ENCODE assay signal across 8 cellular contexts in the genomic region with DNA sequence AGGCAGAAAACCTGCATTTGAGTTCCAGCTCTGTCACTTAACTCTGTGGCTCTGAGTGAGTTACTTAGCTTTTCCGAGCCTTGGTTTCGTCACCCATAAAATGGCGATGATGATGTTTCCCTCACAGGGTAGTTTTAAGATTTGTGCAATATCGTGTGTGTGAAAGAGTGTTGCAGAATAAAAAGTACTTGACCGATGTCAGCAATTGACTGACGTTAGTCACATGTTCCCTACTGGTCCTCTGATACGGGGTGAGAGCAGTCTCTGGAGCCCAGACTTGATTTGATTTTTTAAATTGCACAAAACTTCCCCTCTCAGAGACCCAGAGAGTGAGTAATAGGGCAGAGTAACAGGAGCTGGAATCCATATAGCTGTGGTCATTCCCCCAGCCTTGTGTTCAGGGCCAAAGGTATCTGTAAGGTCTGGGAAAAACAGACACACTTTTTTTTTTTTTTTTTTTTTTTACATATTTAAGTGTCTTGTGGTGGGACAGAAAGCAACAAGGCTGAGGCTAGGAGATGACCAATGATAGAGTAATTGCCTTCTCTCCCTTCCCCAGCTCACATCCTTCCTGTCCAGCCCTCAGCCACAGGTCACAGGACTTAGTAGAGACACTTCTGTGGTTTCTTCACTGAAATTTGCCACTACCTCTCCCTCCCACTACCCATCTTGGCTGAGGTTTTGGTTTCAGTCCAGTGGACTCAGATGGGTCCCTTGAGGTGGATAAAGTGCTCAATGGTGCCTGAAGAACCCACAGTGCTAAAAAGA. TPM values are rescaled to one million over a fixed set of nuclear protein-coding genes. Genes with fewer than 3 reads are reported as not detected.
DNase-seq lines count a peak whose midpoint lies in the region; ATAC-seq, FAIRE-seq and TF ChIP-seq lines count a peak whose summit lies in the region.

No MANE protein-coding gene starts in this region.

- H3K9me3 ChIP-seq in SK-N-SH (no peaks in the 10 kb centered on the region), small intestine (ENCODE audit: control insufficient read depth, low read depth) (no peaks in the 10 kb centered on the region)

- POLR2A ChIA-PET in SK-N-SH (lab: Yijun Ruan, JAX) = interaction anchor here (1.6 kb wide), 1 partner anchor 15 kb away, joined by 4 read pairs; a partner anchor contains a TSS

- no peak for TF ChIP-seq CTCF in SK-N-SH (IDR thresholded peaks at IDR 0.05)

- no peaks in the 10 kb centered on the region for H3K9me3 Mint-ChIP-seq in activated naive CD4-positive, alpha-beta T cell treated with anti-CD3 and anti-CD28 coated beads, Interleukin-2, amount 50 U/mL, for 72 hours

- H3K27ac ChIP-seq in SK-N-SH (ENCODE audit: low read depth in 2 of 2, low read length in 1 of 2) (peak overlapping the region in 1 of 2 experiments; percentile 43; a peak in 2 of 4 replicates), small intestine (ENCODE audit: low read depth in 1 of 2, low read length in 1 of 2) (peak overlapping the region; percentile 14 to 84)

- peak overlapping the region; percentile 32 to 84 for H3K27ac Mint-ChIP-seq in activated naive CD4-positive, alpha-beta T cell treated with anti-CD3 and anti-CD28 coated beads, Interleukin-2, amount 50 U/mL, for 72 hours

- H3K4me3 ChIP-seq in SK-N-SH (ENCODE audit: low read depth in 2 of 2, low read length in 1 of 2) (no peak overlapping the region), small intestine (ENCODE audit: low read depth in 1 of 2, low read length in 2 of 2) (no peak overlapping the region)

- TF ChIP-seq EP300 in SK-N-SH (IDR thresholded peaks at IDR 0.05; ENCODE audit: borderline replicate concordance in 1 of 2, low read depth in 1 of 2, low read length in 1 of 2) = no peak

- no peaks in the 10 kb centered on the region for H3K79me2 ChIP-seq in SK-N-SH (ENCODE audit: insufficient read depth)

- no peaks in the 10 kb centered on the region for H3F3A ChIP-seq in SK-N-SH (replicated peaks; ENCODE audit: insufficient read depth)

- H4K20me1 ChIP-seq in SK-N-SH (ENCODE audit: insufficient read depth) = no peaks in the 10 kb centered on the region

- CTCF ChIA-PET in SK-N-SH (lab: Yijun Ruan, JAX) = interaction anchor here (1.2 to 6.0 kb wide), 5 partner anchors 9 to 165 kb away, joined by 3 to 32 read pairs (median 4); a partner anchor contains a TSS

- H3K4me2 ChIP-seq in SK-N-SH = no peak overlapping the region

- peak overlapping the region; percentile 71; the same call in 1 of the 2 replicates for H2AFZ ChIP-seq in SK-N-SH (ENCODE audit: low read depth)

- no peak for TF ChIP-seq RAD21 in SK-N-SH (IDR thresholded peaks at IDR 0.05; ENCODE audit: low read length)

- H3K4me1 ChIP-seq in SK-N-SH (ENCODE audit: control insufficient read depth in 1 of 2, insufficient read depth in 2 of 2, low read depth in 1 of 2, low read length in 1 of 2) = no peaks in the 10 kb centered on the region; a peak in 1 of 4 replicates
- peaks cover 3 to 6% of the 10 kb centered on the region in 2 donors for H3K4me1 ChIP-seq in small intestine (ENCODE audit: control insufficient read depth in 2 of 2, insufficient read depth in 1 of 2, low read depth in 1 of 2, low read length in 1 of 2)

- intact Hi-C loops in Right ventricle myocardium superior (cut with DNase I) = no loop called here

- H3K36me3 Mint-ChIP-seq in activated naive CD4-positive, alpha-beta T cell treated with anti-CD3 and anti-CD28 coated beads, Interleukin-2, amount 50 U/mL, for 72 hours = peaks cover 16 to 19% of the 10 kb centered on the region in 2 donors

- WGBS in SK-N-SH (ENCODE audit: low lambda C conversion rate) = 54% methylated on average over 6 of the region's 7 CpGs
- 57 to 64% (median 60%) methylated on average over 7 of the region's 7 CpGs for WGBS in small intestine, 3 donors

- peak in 1 of 2 donors; percentile 72 for DNase-seq in activated naive CD4-positive, alpha-beta T cell treated with anti-CD3 and anti-CD28 coated beads, Interleukin-2, amount 50 U/mL, for 72 hours (ENCODE audit: low spot score in 2 of 2)
- no peak for DNase-seq in activated naive CD4-positive, alpha-beta T cell treated with anti-CD3 and anti-CD28 coated beads, Interleukin-2, amount 50 U/mL, for 16 hours
- DNase-seq in SK-N-SH (no peak), Right ventricle myocardium superior (no peak), small intestine (no peak), NCI-H1092 (lab: John Stamatoyannopoulos, UW) (no peak), inferior parietal cortex (ENCODE audit: extremely low spot score) (no peak)

- no peaks in the 10 kb centered on the region for H3K9me2 ChIP-seq in SK-N-SH

- H3K27me3 ChIP-seq in SK-N-SH (ENCODE audit: insufficient read depth) (no peaks in the 10 kb centered on the region), small intestine (ENCODE audit: control insufficient read depth in 2 of 2, insufficient read depth in 2 of 2, low read length in 2 of 2) (no peaks in the 10 kb centered on the region)

- H3K36me3 ChIP-seq in SK-N-SH (replicated peaks in 1 of 2; ENCODE audit: control insufficient read depth in 1 of 2, insufficient read depth in 2 of 2, low read length in 1 of 2) (peaks cover 23 to 25% of the 10 kb centered on the region in 2 experiments), small intestine (ENCODE audit: control insufficient read depth in 2 of 2, insufficient read depth in 2 of 2, low read length in 2 of 2) (peaks cover 9 to 14% of the 10 kb centered on the region in 2 donors)

- H3K9ac ChIP-seq in SK-N-SH = peak overlapping the region; percentile 25; the same call in 1 of the 2 replicates

- peak; percentile 37 to 89 for ATAC-seq in activated naive CD4-positive, alpha-beta T cell treated with anti-CD3 and anti-CD28 coated beads, Interleukin-2, amount 50 U/mL, for 72 hours
- peak; percentile 78 for ATAC-seq in HG03045 (IDR thresholded peaks at IDR 0.05; ENCODE audit: unreplicated experiment)
- peak; percentile 62 for ATAC-seq in Right ventricle myocardium superior (ENCODE audit: poor library complexity)

- FAIRE-seq in small intestine (lab: Jason Lieb, UNC) = no peak

TF ChIP-seq in SK-N-SH, 30 proteins besides CTCF, POLR2A, EP300 and RAD21:
- no peak for TF ChIP-seq GATA2 (CRISPR knock-in tag; IDR thresholded peaks at IDR 0.05)
- TF ChIP-seq EZH2phosphoT487 (IDR thresholded peaks at IDR 0.05; ENCODE audit: borderline replicate concordance, low read depth) = no peak
- no peak for TF ChIP-seq MXI1 (IDR thresholded peaks at IDR 0.05; ENCODE audit: low read depth, low read length)
- TF ChIP-seq RFX5 (IDR thresholded peaks at IDR 0.05; ENCODE audit: low read length) = no peak
- TF ChIP-seq FOXM1 (IDR thresholded peaks at IDR 0.05; ENCODE audit: low read depth) = no peak

RNA-seq across cellular contexts. Expression of a gene that starts 2.0 kb away (rescaled TPM):
- total RNA-seq in activated naive CD4-positive, alpha-beta T cell treated with anti-CD3 and anti-CD28 coated beads, Interleukin-2, amount 50 U/mL, for 72 hours = 1 to 10 TPM in 1 of 2 donors, under 1 TPM in 1; 0.49 to 7.4 TPM
- polyA plus RNA-seq in SK-N-SH (2012; rRNA removed) (0.34 and 0.61 TPM in 2 replicates), small intestine (10 to 100 TPM; 11.6 to 79.8 (median 51.6) TPM)
- 0.15 and 0.17 TPM in 2 replicates for polyA plus RNA-seq in SK-N-SH (2012; cell fraction: cytosol; rRNA removed)
- 1.1 and 1.2 TPM in 2 replicates for polyA plus RNA-seq in SK-N-SH (2012; cell fraction: nucleus; rRNA removed)
- 21.5 TPM for total RNA-seq in Right ventricle myocardium superior

RNA-seq across cellular contexts. Expression of a gene that starts 6.3 kb away (rescaled TPM):
- not detected for total RNA-seq in activated naive CD4-positive, alpha-beta T cell treated with anti-CD3 and anti-CD28 coated beads, Interleukin-2, amount 50 U/mL, for 72 hours
- polyA plus RNA-seq in SK-N-SH (2012; rRNA removed) = not detected in 2 replicates
- not detected in 2 replicates for polyA plus RNA-seq in SK-N-SH (2012; cell fraction: cytosol; rRNA removed)
- polyA plus RNA-seq in SK-N-SH (2012; cell fraction: nucleus; rRNA removed) = not detected in 2 replicates
- total RNA-seq in Right ventricle myocardium superior = 1.2 TPM
- polyA plus RNA-seq in small intestine = 1 to 10 TPM in 1 of 3 donors, under 1 TPM in 1, not detected in 1; 0.42 to 3.2 TPM

RNA-seq across cellular contexts. Expression of a gene that starts 8.7 kb away (rescaled TPM):
- 10 to 100 TPM; 13.3 to 17.7 TPM for total RNA-seq in activated naive CD4-positive, alpha-beta T cell treated with anti-CD3 and anti-CD28 coated beads, Interleukin-2, amount 50 U/mL, for 72 hours
- polyA plus RNA-seq in SK-N-SH (2012; rRNA removed) (9.7 and 11.9 TPM in 2 replicates), small intestine (10 to 100 TPM; 21.6 to 32.9 (median 22.5) TPM)
- polyA plus RNA-seq in SK-N-SH (2012; cell fraction: cytosol; rRNA removed) = 6.3 and 8.5 TPM in 2 replicates
- polyA plus RNA-seq in SK-N-SH (2012; cell fraction: nucleus; rRNA removed) = 21.0 and 27.4 TPM in 2 replicates
- 36.9 TPM for total RNA-seq in Right ventricle myocardium superior

RNA-seq across cellular contexts. Expression of a gene that starts 15.0 kb away (rescaled TPM):
- total RNA-seq in activated naive CD4-positive, alpha-beta T cell treated with anti-CD3 and anti-CD28 coated beads, Interleukin-2, amount 50 U/mL, for 72 hours = 100 to 1,000 TPM; 115 to 126 TPM
- 203 and 210 TPM in 2 replicates for polyA plus RNA-seq in SK-N-SH (2012; rRNA removed)
- 190 and 238 TPM in 2 replicates for polyA plus RNA-seq in SK-N-SH (2012; cell fraction: cytosol; rRNA removed)
- polyA plus RNA-seq in SK-N-SH (2012; cell fraction: nucleus; rRNA removed) = 163 and 183 TPM in 2 replicates
- total RNA-seq in Right ventricle myocardium superior = 308 TPM
- polyA plus RNA-seq in small intestine = 100 to 1,000 TPM; 113 to 170 (median 128) TPM

RNA-seq across cellular contexts. Expression of a gene that starts 18.3 kb away (rescaled TPM):
- 1 to 10 TPM; 2.7 to 4.2 TPM for total RNA-seq in activated naive CD4-positive, alpha-beta T cell treated with anti-CD3 and anti-CD28 coated beads, Interleukin-2, amount 50 U/mL, for 72 hours
- polyA plus RNA-seq in SK-N-SH (2012; rRNA removed) (1.2 and 1.6 TPM in 2 replicates), small intestine (1 to 10 TPM in 1 of 3 donors, under 1 TPM in 2; under 0.01 to 7.9 (median 0.27) TPM)
- polyA plus RNA-seq in SK-N-SH (2012; cell fraction: cytosol; rRNA removed) = 0.59 and 1.0 TPM in 2 replicates
- polyA plus RNA-seq in SK-N-SH (2012; cell fraction: nucleus; rRNA removed) = 1.5 and 2.0 TPM in 2 replicates
- 7.0 TPM for total RNA-seq in Right ventricle myocardium superior
